ENCODE assay signal across 19 cellular contexts in genomic region chr7:106104861-106105260, GRCh38.
"Had no signal": no experiment of that assay in that cellular context is flagged by ENCODE, and none has a peak within 500 bp of the region (broad histone marks: within the 10 kb centered on the region; RNA-seq: fewer than 3 reads in every experiment).

No MANE protein-coding gene starts in this region.

- H3K9me3 ChIP-seq: breast epithelium, esophagus muscularis mucosa, lower lobe of right lung, mucosa of descending colon, prostate gland, right lobe of liver, spleen, transverse colon had no signal

- H3K4me3 Mint-ChIP-seq: natural killer cell treated with Interleukin-12 subunit alpha and Interleukin-12 subunit beta and Interleukin-15 and Interleukin-18, amount 100 ng/mL, for 72 hours; stimulated activated naive B cell treated with anti-CD40 and anti-IgM and Interleukin-4, amounts not matched to agents 10 μg/mL and 1 μg/mL and 100 μg/mL, for 72 hours; T-helper 1 cell treated with Interleukin-12 subunit alpha and Interleukin-12 subunit beta and Interleukin-4 antibody, amounts not matched to agents 30 μg/mL and 1 μg/mL, for 36 hours; WTC11 had no signal

- H3K36me3 Mint-ChIP-seq: natural killer cell treated with Interleukin-12 subunit alpha and Interleukin-12 subunit beta and Interleukin-15 and Interleukin-18, amount 100 ng/mL, for 72 hours had no signal

- ATAC-seq: lower lobe of right lung; mucosa of descending colon; natural killer cell treated with Interleukin-12 subunit alpha and Interleukin-12 subunit beta and Interleukin-15 and Interleukin-18, amount 100 ng/mL, for 72 hours; right lobe of liver; stimulated activated naive B cell treated with anti-CD40 and anti-IgM and Interleukin-4, amounts not matched to agents 10 μg/mL and 1 μg/mL and 100 μg/mL, for 72 hours; WTC11 had no signal

- H3K27ac Mint-ChIP-seq: natural killer cell treated with Interleukin-12 subunit alpha and Interleukin-12 subunit beta and Interleukin-15 and Interleukin-18, amount 100 ng/mL, for 72 hours; T-helper 1 cell treated with Interleukin-12 subunit alpha and Interleukin-12 subunit beta and Interleukin-4 antibody, amounts not matched to agents 30 μg/mL and 1 μg/mL, for 36 hours; WTC11 had no signal

- H3K36me3 ChIP-seq: breast epithelium, lower lobe of right lung, prostate gland, right lobe of liver, transverse colon had no signal

- H3K27ac ChIP-seq: breast epithelium, dorsolateral prefrontal cortex, esophagus muscularis mucosa, lower lobe of right lung, prostate gland, right lobe of liver, transverse colon had no signal

- H3K4me3 ChIP-seq: breast epithelium, dorsolateral prefrontal cortex, esophagus muscularis mucosa, lower lobe of right lung, mucosa of descending colon, prostate gland, right lobe of liver, spleen, transverse colon had no signal

- H3K9me3 Mint-ChIP-seq: natural killer cell treated with Interleukin-12 subunit alpha and Interleukin-12 subunit beta and Interleukin-15 and Interleukin-18, amount 100 ng/mL, for 72 hours; T-helper 1 cell treated with Interleukin-12 subunit alpha and Interleukin-12 subunit beta and Interleukin-4 antibody, amounts not matched to agents 30 μg/mL and 1 μg/mL, for 36 hours; WTC11 had no signal

- DNase-seq: activated CD4-positive, alpha-beta T cell treated with anti-CD3 and anti-CD28 coated beads, Interleukin-2, amount 50 U/mL, for 1 hour; activated naive CD4-positive, alpha-beta T cell treated with anti-CD3 and anti-CD28 coated beads, Interleukin-2, amount 50 U/mL, for 16 hours; dorsolateral prefrontal cortex; glutamatergic neuron; lower lobe of right lung; mucosa of descending colon; occipital lobe; right lobe of liver; spleen; stimulated activated CD4-positive, alpha-beta T cell treated with anti-CD3 and anti-CD28 coated beads, Interleukin-1b, Interleukin-23, amount 100 ng/mL, for 48 hours; stimulated activated naive B cell treated with anti-CD40 and anti-IgM and Interleukin-4, amounts not matched to agents 10 μg/mL and 1 μg/mL and 100 μg/mL, for 72 hours; substantia nigra; transverse colon had no signal

- H3K27me3 ChIP-seq: breast epithelium, dorsolateral prefrontal cortex, esophagus muscularis mucosa, right lobe of liver, spleen, transverse colon had no signal

- H3K27me3 Mint-ChIP-seq: stimulated activated naive B cell treated with anti-CD40 and anti-IgM and Interleukin-4, amounts not matched to agents 10 μg/mL and 1 μg/mL and 100 μg/mL, for 72 hours had no signal
